12 cellular contexts compared by ENCODE assay signal in the genomic region with DNA sequence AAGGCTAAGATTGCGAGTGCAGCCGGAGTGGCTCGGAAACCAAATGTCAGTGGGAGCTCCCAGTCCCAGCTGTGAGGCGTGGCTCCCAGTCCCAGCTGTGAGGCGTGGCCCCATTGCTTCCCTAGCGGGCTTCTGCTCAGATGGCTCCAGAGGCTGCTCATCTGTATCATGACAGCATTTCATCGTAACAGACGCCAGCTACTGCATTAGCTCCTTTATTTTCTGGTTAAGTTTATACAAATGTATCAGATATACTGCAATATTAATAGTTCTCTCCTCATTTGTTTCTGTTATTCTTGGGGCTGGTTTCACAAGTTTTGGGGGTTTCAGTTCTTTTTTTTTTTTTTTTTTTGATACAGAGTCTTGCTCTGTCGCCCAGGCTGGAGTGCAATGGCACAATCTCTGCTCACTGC. TPM values are rescaled to one million over a fixed set of nuclear protein-coding genes. Genes with fewer than 3 reads are reported as not detected.
A peak's percentile ranks its signal among the peaks of the same experiment; 100 is the strongest.
DNase-seq lines count a peak whose midpoint lies in the region; ATAC-seq and TF ChIP-seq lines count a peak whose summit lies in the region.
"Had no signal": no experiment of that assay in that cellular context is flagged by ENCODE, and none has a peak within 500 bp of the region (broad histone marks: within the 10 kb centered on the region; RNA-seq: fewer than 3 reads in every experiment).

No MANE protein-coding gene starts in this region.

- intact Hi-C loops in mucosa of descending colon (cut with DNase I, micrococcal nuclease) = no loop called here

- no peak overlapping the region for H3K4me3 Mint-ChIP-seq in activated CD8-positive, alpha-beta memory T cell treated with anti-CD3 and anti-CD28 coated beads, Interleukin-2, amount 10 ng/mL, durations not matched to agents 7 days and 5 days

- H3K4me1 Mint-ChIP-seq in activated CD8-positive, alpha-beta memory T cell treated with anti-CD3 and anti-CD28 coated beads, Interleukin-2, amount 10 ng/mL, durations not matched to agents 7 days and 5 days = no peaks in the 10 kb centered on the region

- H3K4me1 ChIP-seq in mucosa of descending colon (ENCODE audit: low read depth) (no peaks in the 10 kb centered on the region), SJCRH30 (no peaks in the 10 kb centered on the region)

- no peak for TF ChIP-seq CTCF in mucosa of descending colon (IDR thresholded peaks at IDR 0.05)

- CTCF ChIA-PET in activated CD8-positive, alpha-beta memory T cell treated with anti-CD3 and anti-CD28 coated beads, Interleukin-2, amount 10 ng/mL, durations not matched to agents 7 days and 5 days (lab: Charles Lee) = no interaction called here

- H3K27ac Mint-ChIP-seq in activated CD8-positive, alpha-beta memory T cell treated with anti-CD3 and anti-CD28 coated beads, Interleukin-2, amount 10 ng/mL, durations not matched to agents 7 days and 5 days = no peak overlapping the region

- H3K27me3 Mint-ChIP-seq in activated CD8-positive, alpha-beta memory T cell treated with anti-CD3 and anti-CD28 coated beads, Interleukin-2, amount 10 ng/mL, durations not matched to agents 7 days and 5 days = peaks cover 11% of the 10 kb centered on the region

- DNase-seq in mucosa of descending colon (peak in 2 of 3 donors; percentile 33 to 37), SJCRH30 (no peak), 8988T (no peak), SHP77 treated with DMSO at 0.1 percent for 48 hours (lab: John Stamatoyannopoulos, UW) (no peak)
- DNase-seq in activated CD8-positive, alpha-beta memory T cell treated with anti-CD3 and anti-CD28 coated beads, Interleukin-2, amount 10 ng/mL, durations not matched to agents 7 days and 5 days = no peak
- DNase-seq: activated T-cell treated with anti-CD3 and anti-CD28 coated beads, Interleukin-2, amount 50 U/mL, for 1 hour; stimulated activated naive CD4-positive, alpha-beta T cell treated with Interleukin-2 at 50 U/mL for 16 hours had no signal

- peak; percentile 75 for ATAC-seq in GM18870 (IDR thresholded peaks at IDR 0.05; ENCODE audit: unreplicated experiment)
- ATAC-seq in GM21825 (IDR thresholded peaks at IDR 0.05; ENCODE audit: unreplicated experiment) = peak; percentile 76
- ATAC-seq in HG03520 (IDR thresholded peaks at IDR 0.05; ENCODE audit: unreplicated experiment) = peak; percentile 74
- ATAC-seq in mucosa of descending colon = peak; percentile 45
- no peak for ATAC-seq in activated CD8-positive, alpha-beta memory T cell treated with anti-CD3 and anti-CD28 coated beads, Interleukin-2, amount 10 ng/mL, durations not matched to agents 7 days and 5 days

- no peaks in the 10 kb centered on the region for H3K9me3 ChIP-seq in mucosa of descending colon
- no peaks in the 10 kb centered on the region for H3K9me3 ChIP-seq in SJCRH30 (replicated peaks)

- no peaks in the 10 kb centered on the region for H3K36me3 Mint-ChIP-seq in activated CD8-positive, alpha-beta memory T cell treated with anti-CD3 and anti-CD28 coated beads, Interleukin-2, amount 10 ng/mL, durations not matched to agents 7 days and 5 days

- no peaks in the 10 kb centered on the region for H3K9me3 Mint-ChIP-seq in activated CD8-positive, alpha-beta memory T cell treated with anti-CD3 and anti-CD28 coated beads, Interleukin-2, amount 10 ng/mL, durations not matched to agents 7 days and 5 days (ENCODE audit: low read depth)

- H3K27ac ChIP-seq in SJCRH30 = no peak overlapping the region

- peaks cover 23% of the 10 kb centered on the region; the same call in 1 of the 2 replicates for H3K27me3 ChIP-seq in SJCRH30

- no peaks in the 10 kb centered on the region for H3K36me3 ChIP-seq in mucosa of descending colon (ENCODE audit: low read depth)
- H3K36me3 ChIP-seq in SJCRH30 = no peaks in the 10 kb centered on the region

- H3K4me3 ChIP-seq in mucosa of descending colon (no peak overlapping the region), SJCRH30 (no peak overlapping the region)

RNA-seq across cellular contexts. Expression of a gene that starts 34.7 kb away (rescaled TPM):
- total RNA-seq in mucosa of descending colon = not detected
- 0.20 TPM in 1 of 2 replicates, not detected in the other for total RNA-seq in SJCRH30 (2014; rRNA removed; shearing (Covaris generic))
- total RNA-seq in activated CD8-positive, alpha-beta memory T cell treated with anti-CD3 and anti-CD28 coated beads, Interleukin-2, amount 10 ng/mL, durations not matched to agents 7 days and 5 days = not detected
- total RNA-seq: Daoy, dermis microvascular lymphatic vessel endothelial cell had no signal

Comparison
In these comparisons a context has a peak if more than half of its experiments do, and no peak if none do; other contexts are left out.
1. DNase-seq: peak in mucosa of descending colon (2 of 3); none in SJCRH30 (0 of 2), activated CD8-positive, alpha-beta memory T cell treated with anti-CD3 and anti-CD28 coated beads, Interleukin-2, amount 10 ng/mL, durations not matched to agents 7 days and 5 days (single experiment), 8988T (single experiment) and SHP77 treated with DMSO at 0.1 percent for 48 hours (single experiment).